21 cellular contexts compared by ENCODE assay signal in the genomic region with DNA sequence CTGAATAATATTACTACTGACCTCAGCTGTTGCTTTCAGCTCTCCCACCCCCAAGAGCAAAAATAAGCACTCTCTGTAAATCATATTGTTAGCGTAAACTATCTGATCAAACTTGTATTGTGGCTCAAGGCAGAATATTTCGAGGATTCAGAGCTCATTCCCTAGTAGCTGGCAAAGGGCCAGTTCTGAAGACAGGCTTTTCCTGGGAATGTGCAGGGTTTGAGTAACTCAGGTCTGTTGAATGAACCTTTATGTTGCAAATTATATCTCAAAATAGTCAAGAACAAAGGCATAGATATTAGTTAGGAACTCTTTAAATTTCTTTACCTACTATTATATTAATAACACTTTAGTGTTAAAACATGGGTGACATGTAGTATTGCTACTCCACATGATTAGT.
DNase-seq lines count a peak whose midpoint lies in the region; ATAC-seq lines count a peak whose summit lies in the region.
"Had no signal": no experiment of that assay in that cellular context is flagged by ENCODE, and none has a peak within 500 bp of the region (broad histone marks: within the 10 kb centered on the region; RNA-seq: fewer than 3 reads in every experiment).

No MANE protein-coding gene starts in this region.

- DNase-seq in NCI-H446 (lab: John Stamatoyannopoulos, UW), result peak; percentile 0 to 35
- no peak for DNase-seq in NCI-H446 treated with DMSO at 0.1 percent for 48 hours (lab: John Stamatoyannopoulos, UW)
- peak; percentile 5 for DNase-seq in NCI-H69 (lab: John Stamatoyannopoulos, UW)
- peak; percentile 1 for DNase-seq in dermis blood vessel endothelial cell
- DNase-seq in NK-92 (lab: John Stamatoyannopoulos, UW; ENCODE audit: unreplicated experiment), result no peak
- DNase-seq in activated CD4-positive, alpha-beta T cell treated with anti-CD3 and anti-CD28 coated beads for 48 hours, result no peak
- DNase-seq: 8988T, ACHN, Calu3, DMS79 treated with DMSO at 0.1 percent for 48 hours, Kasumi-1, NCI-H1105, NCI-H1436 treated with DMSO at 0.1 percent for 48 hours, NCI-H187 treated with DMSO at 0.1 percent for 48 hours, NCI-H2107, NCI-H510A, NCI-H748 treated with DMSO at 0.1 percent for 48 hours, PC-9 had no signal

- ATAC-seq in HG03565 (IDR thresholded peaks at IDR 0.05; ENCODE audit: unreplicated experiment), result no peak
- ATAC-seq: HepG2, Right ventricle myocardium inferior had no signal

Comparison
In these comparisons a context has a peak if more than half of its experiments do, and no peak if none do; other contexts are left out.
1. DNase-seq: peak in NCI-H446 (2 of 2), NCI-H69 (single experiment) and dermis blood vessel endothelial cell (single experiment); none in NCI-H446 treated with DMSO at 0.1 percent for 48 hours (single experiment), NK-92 (single experiment) and activated CD4-positive, alpha-beta T cell treated with anti-CD3 and anti-CD28 coated beads for 48 hours (single experiment).